8 cellular contexts compared by ENCODE assay signal in the genomic region with DNA sequence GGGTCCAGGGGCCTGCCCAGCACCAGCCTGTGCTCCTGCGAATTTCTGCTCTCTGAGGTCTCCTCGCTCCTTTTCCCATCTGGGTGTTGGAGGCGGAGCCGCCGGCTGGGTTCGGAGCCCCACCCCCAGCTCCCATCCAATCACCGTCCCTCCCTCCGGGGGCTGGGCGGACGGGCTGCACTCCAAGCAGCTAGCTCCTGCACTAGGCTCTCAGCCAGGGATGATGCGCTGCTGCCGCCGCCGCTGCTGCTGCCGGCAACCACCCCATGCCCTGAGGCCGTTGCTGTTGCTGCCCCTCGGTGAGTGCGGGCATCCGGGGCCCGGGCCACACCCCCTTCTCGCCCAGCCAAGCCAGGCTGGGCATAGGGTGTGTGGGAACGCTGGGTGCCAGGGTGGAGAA. TPM values are rescaled to one million over a fixed set of nuclear protein-coding genes. Genes with fewer than 3 reads are reported as not detected.
DNase-seq lines count a peak whose midpoint lies in the region; ATAC-seq and TF ChIP-seq lines count a peak whose summit lies in the region.

TSS of gene NRN1L (plus strand) at position 202 of the 400 bp plus-strand sequence. CDS start at position 221, 19 bp downstream.

- no peak within 1 kb of the TSS for H3K27ac Mint-ChIP-seq in neural crest cell (ENCODE audit: unreplicated experiment)

- H3K4me3 ChIP-seq in RWPE2 (ENCODE audit: severe bottlenecking): no peak within 1 kb of the TSS
- H3K4me3 ChIP-seq in fibroblast of pulmonary artery (replicated peaks; ENCODE audit: low read depth, low read length): no peak within 1 kb of the TSS

- H3K27me3 ChIP-seq in RWPE2 (ENCODE audit: insufficient read depth, poor library complexity, severe bottlenecking): no peaks in the 10 kb centered on the region

- H3K36me3 Mint-ChIP-seq in neural crest cell (ENCODE audit: low read depth): peaks cover 5% of the 10 kb centered on the region

- no peak within 1 kb of the TSS for H3K27ac ChIP-seq in RWPE2 (ENCODE audit: poor library complexity, severe bottlenecking)

- peak; percentile 87 for ATAC-seq in RWPE2 (ENCODE audit: low read depth)

- peaks cover 5% of the 10 kb centered on the region for H3K4me1 Mint-ChIP-seq in neural crest cell

- H3K4me1 ChIP-seq in RWPE2 (ENCODE audit: insufficient read depth, poor library complexity, severe bottlenecking): peaks cover 5% of the 10 kb centered on the region

- no peaks in the 10 kb centered on the region for H3K9me3 ChIP-seq in RWPE2 (ENCODE audit: severe bottlenecking)

- H3K9me3 Mint-ChIP-seq in neural crest cell: no peaks in the 10 kb centered on the region

- TF ChIP-seq CTCF in RWPE2 (IDR thresholded peaks at IDR 0.05; ENCODE audit: poor library complexity, severe bottlenecking) (no peak), fibroblast of pulmonary artery (IDR thresholded peaks at IDR 0.05; ENCODE audit: low read length, missing control alignments) (no peak), neural crest cell (conservative IDR thresholded peaks at IDR 0.05) (no peak), GM20000 (IDR thresholded peaks at IDR 0.05; ENCODE audit: extremely low read depth, missing control alignments) (no peak)

- peaks cover 39% of the 10 kb centered on the region for H3K36me3 ChIP-seq in RWPE2 (ENCODE audit: low read depth)

- DNase-seq in H4 (ENCODE audit: low spot score) (peak; percentile 42), RWPE2 (ENCODE audit: low spot score) (peak; percentile 94), fibroblast of pulmonary artery (ENCODE audit: low read depth) (peak; percentile 91), neural crest cell (ENCODE audit: low read depth, low spot score) (peak; percentile 72), DMS79 (lab: John Stamatoyannopoulos, UW) (no peak), GM20000 (ENCODE audit: low spot score) (no peak), NCI-H128 (lab: John Stamatoyannopoulos, UW; ENCODE audit: unreplicated experiment) (no peak), glomerular visceral epithelial cell (ENCODE audit: extremely low spot score) (no peak)

- H3K27me3 Mint-ChIP-seq in neural crest cell (ENCODE audit: low read depth): no peaks in the 10 kb centered on the region

- H3K4me3 Mint-ChIP-seq in neural crest cell: no peak within 1 kb of the TSS

RNA-seq across cellular contexts. Expression of gene NRN1L, which starts in this region (rescaled TPM):
- not detected in 2 replicates for total RNA-seq in H4 (2014; rRNA removed; shearing (Covaris generic))
- 1.0 TPM in 1 of 2 replicates, not detected in the other for total RNA-seq in neural crest cell

Comparison
In these comparisons a context has a peak if more than half of its experiments do, and no peak if none do; other contexts are left out.
1. Peak in DNase-seq in H4; RNA of the gene not detected or under 1 TPM.
2. DNase-seq: peak in RWPE2 (single experiment), fibroblast of pulmonary artery (single experiment) and neural crest cell (single experiment); none in DMS79 (single experiment), GM20000 (single experiment), NCI-H128 (single experiment) and glomerular visceral epithelial cell (single experiment).